10 cellular contexts compared by ENCODE assay signal in the genomic region with DNA sequence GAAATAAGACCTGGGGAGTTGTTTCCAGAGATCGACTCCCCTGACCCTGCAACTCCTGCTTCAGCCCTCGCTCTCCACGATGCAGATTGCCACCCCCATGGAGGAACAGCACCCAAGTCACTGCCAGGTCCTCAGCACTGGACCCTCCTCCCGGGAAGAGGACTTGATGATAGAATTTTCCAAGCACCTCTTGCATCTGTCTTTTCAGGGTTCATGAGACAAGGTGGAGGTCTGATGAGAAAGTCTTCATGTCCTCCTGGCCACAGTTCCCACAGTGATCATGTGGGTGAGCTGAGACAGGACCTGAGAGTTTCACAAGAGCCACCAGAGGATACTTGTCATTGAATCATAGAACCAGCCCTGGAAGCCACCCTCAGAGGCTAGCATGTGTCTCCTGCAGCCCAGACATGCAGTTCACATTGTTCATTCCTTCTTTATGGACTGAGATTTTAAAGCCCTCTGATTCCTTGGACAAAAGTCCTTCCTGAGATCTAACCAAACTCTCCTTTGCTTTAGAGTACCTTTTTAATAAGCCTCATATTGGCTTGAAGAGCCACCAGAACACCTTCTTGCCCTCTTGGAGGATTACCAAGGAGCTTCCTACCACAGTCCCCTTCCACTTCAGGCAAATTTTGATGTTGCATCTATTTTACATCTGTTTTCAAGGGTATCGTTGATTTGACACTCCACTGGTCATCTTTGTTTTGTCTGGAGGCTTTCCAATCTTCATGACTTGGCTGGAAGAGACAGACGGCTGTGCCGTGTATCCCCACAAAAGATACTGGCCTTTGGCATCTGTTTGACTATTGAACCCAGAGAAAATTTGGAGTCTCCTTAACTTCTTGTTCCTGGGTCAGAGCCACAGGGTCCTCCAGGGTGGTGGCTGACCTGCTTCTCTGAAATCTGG.
DNase-seq lines count a peak whose midpoint lies in the region; ATAC-seq, FAIRE-seq and TF ChIP-seq lines count a peak whose summit lies in the region.
"Had no signal": no experiment of that assay in that cellular context is flagged by ENCODE, and none has a peak within 500 bp of the region (broad histone marks: within the 10 kb centered on the region; RNA-seq: fewer than 3 reads in every experiment).

No MANE protein-coding gene starts in this region.

- TF ChIP-seq CTCF in GM10248 (IDR thresholded peaks at IDR 0.05; ENCODE audit: control extremely low read depth, extremely low read depth, low read depth, missing control alignments) = no peak

- no peaks in the 10 kb centered on the region for H3K27me3 ChIP-seq in SJCRH30

- ATAC-seq in GM19397 (IDR thresholded peaks at IDR 0.05; ENCODE audit: unreplicated experiment) (peak; percentile 45), HG03066 (IDR thresholded peaks at IDR 0.05; ENCODE audit: low read depth, unreplicated experiment) (peak; percentile 74)

- H3K4me3 ChIP-seq in SJCRH30 = no peak overlapping the region

- H3K36me3 ChIP-seq in SJCRH30 = no peaks in the 10 kb centered on the region

- POLR2A ChIA-PET in GM10248 (lab: Yijun Ruan, JAX) = interaction anchor here (0.9 to 1.1 kb wide), 2 partner anchors 22 to 113 kb away, joined by 3 read pairs; no protein-coding TSS in a partner anchor

- H3K27ac ChIP-seq in angular gyrus (ENCODE audit: low read depth, low read length) (peak overlapping the region; percentile 46), SJCRH30 (no peak overlapping the region)
- H3K27ac ChIP-seq: C4-2B had no signal

- DNase-seq in GM10248 (ENCODE audit: extremely low spot score) (peak; percentile 81), SJCRH30 (no peak), HTR-8/SVneo (ENCODE audit: insufficient read length, low spot score) (no peak), anterior cingulate cortex (lab: John Stamatoyannopoulos, UW) (no peak), Ammon's horn (ENCODE audit: low spot score) (no peak)
- DNase-seq: substantia nigra had no signal

- no peaks in the 10 kb centered on the region for H3K9me3 ChIP-seq in SJCRH30 (replicated peaks)

- CTCF ChIA-PET in GM10248 (lab: Yijun Ruan, JAX) = interaction anchor here (1.1 to 9.4 kb wide), 7 partner anchors 9 to 232 kb away, joined by 3 to 56 read pairs (median 8); no protein-coding TSS in a partner anchor

- no peaks in the 10 kb centered on the region for H3K4me1 ChIP-seq in SJCRH30

- FAIRE-seq in HTR-8/SVneo (lab: Jason Lieb, UNC) = no peak
